Comparison of ENCODE assay signal across 8 cellular contexts in genomic region chr7:102125127-102125561, GRCh38.
DNase-seq lines count a peak whose midpoint lies in the region; ATAC-seq and TF ChIP-seq lines count a peak whose summit lies in the region.

No MANE protein-coding gene starts in this region.

- H3K4me3 ChIP-seq in cardiac fibroblast (replicated peaks in 1 of 2; ENCODE audit: low read depth in 2 of 2, low read length in 2 of 2) (no peak overlapping the region), mesodermal cell (ENCODE audit: extremely low read depth, insufficient read depth, low read length, poor library complexity, severe bottlenecking) (no peak overlapping the region), SJCRH30 (no peak overlapping the region)

- H3K4me3 Mint-ChIP-seq in glutamatergic neuron (ENCODE audit: unreplicated experiment), result no peak overlapping the region

- H3K27ac Mint-ChIP-seq in glutamatergic neuron (ENCODE audit: unreplicated experiment), result no peak overlapping the region

- TF ChIP-seq CTCF in cardiac fibroblast (IDR thresholded peaks at IDR 0.05; ENCODE audit: low read depth, low read length), result no peak
- no peak for TF ChIP-seq CTCF in glutamatergic neuron (IDR thresholded peaks at IDR 0.05; ENCODE audit: partially characterized antibody, unreplicated experiment)

- H3K9me3 Mint-ChIP-seq in glutamatergic neuron (ENCODE audit: unreplicated experiment), result peaks cover 5% of the 10 kb centered on the region

- H3K36me3 Mint-ChIP-seq in glutamatergic neuron (ENCODE audit: unreplicated experiment), result peaks cover 7% of the 10 kb centered on the region

- H3K4me1 Mint-ChIP-seq in glutamatergic neuron (ENCODE audit: low read depth, unreplicated experiment), result peaks cover 5% of the 10 kb centered on the region

- H3K27ac ChIP-seq in mesodermal cell (ENCODE audit: low read depth, low read length, severe bottlenecking) (peak overlapping the region; percentile 80), SJCRH30 (no peak overlapping the region)

- peak; percentile 63 for ATAC-seq in HG03280 (IDR thresholded peaks at IDR 0.05; ENCODE audit: unreplicated experiment)
- no peak for ATAC-seq in HG03565 (IDR thresholded peaks at IDR 0.05; ENCODE audit: unreplicated experiment)
- no peak for ATAC-seq in HG03571 (IDR thresholded peaks at IDR 0.05; ENCODE audit: unreplicated experiment)

- 46 to 49% methylated on average over 14 to 15 of the region's 15 CpGs for WGBS in mesodermal cell (ENCODE audit: insufficient coverage in 2 of 2), 2 experiments

- no peaks in the 10 kb centered on the region for H3K27me3 ChIP-seq in SJCRH30

- peak; percentile 25 for DNase-seq in DMS79 (lab: John Stamatoyannopoulos, UW)
- DNase-seq in cardiac fibroblast (ENCODE audit: low read depth in 2 of 2), result peak; percentile 90 to 92
- DNase-seq in glutamatergic neuron, result no peak
- no peak for DNase-seq in SJCRH30

- peaks cover 5% of the 10 kb centered on the region for H3K27me3 Mint-ChIP-seq in glutamatergic neuron (ENCODE audit: unreplicated experiment)

- peaks cover 35% of the 10 kb centered on the region for H3K4me1 ChIP-seq in mesodermal cell (ENCODE audit: control insufficient read depth, insufficient read depth, low read length, poor library complexity, severe bottlenecking)
- H3K4me1 ChIP-seq in SJCRH30, result peaks cover 28% of the 10 kb centered on the region

- H3K9me3 ChIP-seq in mesodermal cell (ENCODE audit: control insufficient read depth, low read length) (no peaks in the 10 kb centered on the region), SJCRH30 (replicated peaks) (no peaks in the 10 kb centered on the region)

- peaks cover 17% of the 10 kb centered on the region for H3K36me3 ChIP-seq in mesodermal cell (ENCODE audit: control insufficient read depth, insufficient read depth, low read length)
- H3K36me3 ChIP-seq in SJCRH30, result peaks cover 2% of the 10 kb centered on the region; the same call in 1 of the 2 replicates

Comparison
In these comparisons a context has a peak if more than half of its experiments do, and no peak if none do; other contexts are left out.
1. DNase-seq: peak in DMS79 (single experiment) and cardiac fibroblast (2 of 2); none in glutamatergic neuron (single experiment) and SJCRH30 (0 of 2).